In the genomic region with DNA sequence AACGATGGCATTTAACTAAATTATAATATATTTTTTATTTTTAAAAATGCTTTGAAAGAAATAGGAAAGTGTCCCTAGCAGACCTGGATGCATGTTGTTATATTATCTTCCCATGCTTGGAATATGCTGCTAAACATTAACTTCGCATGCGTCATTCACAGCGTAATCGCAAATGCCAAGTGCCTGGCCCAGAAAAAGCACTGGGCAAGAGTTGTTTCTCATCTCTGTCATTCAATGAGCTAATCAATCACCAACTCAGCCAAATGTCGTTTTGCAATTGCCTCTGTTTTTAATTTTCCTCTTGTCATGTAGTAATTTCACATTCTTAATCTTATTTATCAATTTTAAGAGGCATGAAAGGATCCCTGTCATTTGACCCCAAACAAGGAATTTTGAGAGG, we compare ENCODE assay signal across 1 cellular context.
TF ChIP-seq lines count a peak whose summit lies in the region.

No MANE protein-coding gene starts in this region.

TF ChIP-seq in HepG2, 621 proteins besides CTCF, POLR2A, EP300 and RAD21 (continued from another document):
- TF ChIP-seq, protein P1, sequence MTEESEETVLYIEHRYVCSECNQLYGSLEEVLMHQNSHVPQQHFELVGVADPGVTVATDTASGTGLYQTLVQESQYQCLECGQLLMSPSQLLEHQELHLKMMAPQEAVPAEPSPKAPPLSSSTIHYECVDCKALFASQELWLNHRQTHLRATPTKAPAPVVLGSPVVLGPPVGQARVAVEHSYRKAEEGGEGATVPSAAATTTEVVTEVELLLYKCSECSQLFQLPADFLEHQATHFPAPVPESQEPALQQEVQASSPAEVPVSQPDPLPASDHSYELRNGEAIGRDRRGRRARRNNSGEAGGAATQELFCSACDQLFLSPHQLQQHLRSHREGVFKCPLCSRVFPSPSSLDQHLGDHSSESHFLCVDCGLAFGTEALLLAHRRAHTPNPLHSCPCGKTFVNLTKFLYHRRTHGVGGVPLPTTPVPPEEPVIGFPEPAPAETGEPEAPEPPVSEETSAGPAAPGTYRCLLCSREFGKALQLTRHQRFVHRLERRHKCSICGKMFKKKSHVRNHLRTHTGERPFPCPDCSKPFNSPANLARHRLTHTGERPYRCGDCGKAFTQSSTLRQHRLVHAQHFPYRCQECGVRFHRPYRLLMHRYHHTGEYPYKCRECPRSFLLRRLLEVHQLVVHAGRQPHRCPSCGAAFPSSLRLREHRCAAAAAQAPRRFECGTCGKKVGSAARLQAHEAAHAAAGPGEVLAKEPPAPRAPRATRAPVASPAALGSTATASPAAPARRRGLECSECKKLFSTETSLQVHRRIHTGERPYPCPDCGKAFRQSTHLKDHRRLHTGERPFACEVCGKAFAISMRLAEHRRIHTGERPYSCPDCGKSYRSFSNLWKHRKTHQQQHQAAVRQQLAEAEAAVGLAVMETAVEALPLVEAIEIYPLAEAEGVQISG (CRISPR knock-in tag; IDR thresholded peaks at IDR 0.05) = no peak
- TF ChIP-seq ZNF83 (CRISPR knock-in tag; IDR thresholded peaks at IDR 0.05; ENCODE audit: borderline replicate concordance) (no peak), KDM4B (CRISPR knock-in tag; IDR thresholded peaks at IDR 0.05) (no peak), TCF7 (IDR thresholded peaks at IDR 0.05; ENCODE audit: low read depth) (no peak), TP53 (CRISPR knock-in tag; conservative IDR thresholded peaks at IDR 0.05) (no peak), ZNF468 (CRISPR knock-in tag; IDR thresholded peaks at IDR 0.05) (no peak), KAT2B (IDR thresholded peaks at IDR 0.05; ENCODE audit: borderline replicate concordance, low read depth, low read length) (no peak), ZNF329 (CRISPR knock-in tag; IDR thresholded peaks at IDR 0.05; ENCODE audit: low read depth) (no peak), ATF1 (CRISPR knock-in tag; IDR thresholded peaks at IDR 0.05) (no peak), ZNF747 (CRISPR knock-in tag; IDR thresholded peaks at IDR 0.05; ENCODE audit: borderline replicate concordance) (no peak)
- TF ChIP-seq, protein P2, sequence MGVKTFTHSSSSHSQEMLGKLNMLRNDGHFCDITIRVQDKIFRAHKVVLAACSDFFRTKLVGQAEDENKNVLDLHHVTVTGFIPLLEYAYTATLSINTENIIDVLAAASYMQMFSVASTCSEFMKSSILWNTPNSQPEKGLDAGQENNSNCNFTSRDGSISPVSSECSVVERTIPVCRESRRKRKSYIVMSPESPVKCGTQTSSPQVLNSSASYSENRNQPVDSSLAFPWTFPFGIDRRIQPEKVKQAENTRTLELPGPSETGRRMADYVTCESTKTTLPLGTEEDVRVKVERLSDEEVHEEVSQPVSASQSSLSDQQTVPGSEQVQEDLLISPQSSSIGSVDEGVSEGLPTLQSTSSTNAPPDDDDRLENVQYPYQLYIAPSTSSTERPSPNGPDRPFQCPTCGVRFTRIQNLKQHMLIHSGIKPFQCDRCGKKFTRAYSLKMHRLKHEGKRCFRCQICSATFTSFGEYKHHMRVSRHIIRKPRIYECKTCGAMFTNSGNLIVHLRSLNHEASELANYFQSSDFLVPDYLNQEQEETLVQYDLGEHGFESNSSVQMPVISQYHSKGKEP (CRISPR knock-in tag; IDR thresholded peaks at IDR 0.05) = no peak
- TF ChIP-seq, protein P3, sequence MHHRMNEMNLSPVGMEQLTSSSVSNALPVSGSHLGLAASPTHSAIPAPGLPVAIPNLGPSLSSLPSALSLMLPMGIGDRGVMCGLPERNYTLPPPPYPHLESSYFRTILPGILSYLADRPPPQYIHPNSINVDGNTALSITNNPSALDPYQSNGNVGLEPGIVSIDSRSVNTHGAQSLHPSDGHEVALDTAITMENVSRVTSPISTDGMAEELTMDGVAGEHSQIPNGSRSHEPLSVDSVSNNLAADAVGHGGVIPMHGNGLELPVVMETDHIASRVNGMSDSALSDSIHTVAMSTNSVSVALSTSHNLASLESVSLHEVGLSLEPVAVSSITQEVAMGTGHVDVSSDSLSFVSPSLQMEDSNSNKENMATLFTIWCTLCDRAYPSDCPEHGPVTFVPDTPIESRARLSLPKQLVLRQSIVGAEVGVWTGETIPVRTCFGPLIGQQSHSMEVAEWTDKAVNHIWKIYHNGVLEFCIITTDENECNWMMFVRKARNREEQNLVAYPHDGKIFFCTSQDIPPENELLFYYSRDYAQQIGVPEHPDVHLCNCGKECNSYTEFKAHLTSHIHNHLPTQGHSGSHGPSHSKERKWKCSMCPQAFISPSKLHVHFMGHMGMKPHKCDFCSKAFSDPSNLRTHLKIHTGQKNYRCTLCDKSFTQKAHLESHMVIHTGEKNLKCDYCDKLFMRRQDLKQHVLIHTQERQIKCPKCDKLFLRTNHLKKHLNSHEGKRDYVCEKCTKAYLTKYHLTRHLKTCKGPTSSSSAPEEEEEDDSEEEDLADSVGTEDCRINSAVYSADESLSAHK (CRISPR knock-in tag; IDR thresholded peaks at IDR 0.05; ENCODE audit: borderline replicate concordance) = no peak
